11 cellular contexts compared by ENCODE assay signal in the genomic region with DNA sequence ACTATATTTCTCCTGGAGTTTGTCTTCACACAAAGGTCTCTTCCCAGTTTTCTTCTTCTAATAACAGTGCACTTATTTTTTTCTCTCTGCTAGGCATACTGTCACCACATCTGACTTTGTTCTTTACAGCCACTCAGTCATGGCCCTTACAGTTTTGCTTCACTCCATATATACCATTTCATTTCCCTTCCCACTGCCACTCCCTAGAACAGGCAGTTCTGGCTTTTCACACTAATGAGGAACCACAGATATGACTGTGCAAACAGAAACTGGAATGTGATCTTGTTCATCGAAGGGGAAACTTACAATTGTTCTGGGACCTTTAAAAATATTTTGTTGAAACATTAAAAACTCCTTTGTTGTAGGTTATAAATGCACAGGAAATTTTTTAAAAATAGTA.
A peak's percentile ranks its signal among the peaks of the same experiment; 100 is the strongest.
DNase-seq lines count a peak whose midpoint lies in the region; ATAC-seq, FAIRE-seq and TF ChIP-seq lines count a peak whose summit lies in the region.
"Had no signal": no experiment of that assay in that cellular context is flagged by ENCODE, and none has a peak within 500 bp of the region (broad histone marks: within the 10 kb centered on the region; RNA-seq: fewer than 3 reads in every experiment).

No MANE protein-coding gene starts in this region.

- no peaks in the 10 kb centered on the region for H3K27me3 Mint-ChIP-seq in astrocyte (ENCODE audit: low read depth, unreplicated experiment)

- H3K4me1 ChIP-seq in right lobe of liver (no peaks in the 10 kb centered on the region), HepG2 (ENCODE audit: insufficient read depth, low read length) (no peaks in the 10 kb centered on the region), astrocyte (ENCODE audit: insufficient read depth, low read length) (peaks cover 8% of the 10 kb centered on the region), lower lobe of right lung (peaks cover 12% of the 10 kb centered on the region)

- no peaks in the 10 kb centered on the region for H3K9me3 ChIP-seq in right lobe of liver
- no peaks in the 10 kb centered on the region for H3K9me3 ChIP-seq in HepG2 (ENCODE audit: low read length)
- no peaks in the 10 kb centered on the region for H3K9me3 ChIP-seq in astrocyte (ENCODE audit: insufficient read depth, low read depth, low read length)
- H3K9me3 ChIP-seq in lower lobe of right lung: no peaks in the 10 kb centered on the region

- H3K27ac Mint-ChIP-seq in astrocyte (ENCODE audit: unreplicated experiment): peak overlapping the region; percentile 8

- H3K9ac ChIP-seq in HepG2 (ENCODE audit: insufficient read depth, low read depth, low read length): no peak overlapping the region
- H3K9ac ChIP-seq in astrocyte (ENCODE audit: low read length): no peak overlapping the region

- CTCF ChIA-PET in HepG2 (lab: Yijun Ruan, JAX; ENCODE audit: low intra/inter-chr PET ratio, low total read pairs): no interaction called here

- peaks cover 9% of the 10 kb centered on the region for H3K4me1 Mint-ChIP-seq in astrocyte (ENCODE audit: low read depth, unreplicated experiment)

- WGBS in right lobe of liver (ENCODE audit: insufficient coverage, low coverage, low lambda C conversion rate, missing lambda C conversion rate): 33% methylated on average over 1 of the region's 1 CpG
- 36% methylated on average over 1 of the region's 1 CpG for WGBS in HepG2 (ENCODE audit: low lambda C conversion rate)

- no peak overlapping the region for H2AFZ ChIP-seq in HepG2 (ENCODE audit: low read length)
- no peak overlapping the region for H2AFZ ChIP-seq in astrocyte (ENCODE audit: low read depth, low read length)

- DNase-seq in right lobe of liver: no peak
- DNase-seq in HepG2 (ENCODE audit: low spot score): no peak
- peak; percentile 62 for DNase-seq in astrocyte (ENCODE audit: low read depth)
- no peak for DNase-seq in lower lobe of right lung
- no peak for DNase-seq in hepatic stellate cell (ENCODE audit: low spot score)
- DNase-seq in dedifferentiated amniotic fluid mesenchymal stem cell (ENCODE audit: extremely low spot score): no peak
- DNase-seq: activated gamma-delta T cell treated with Interleukin-2 at 50 U/mL for 16 hours; dorsolateral prefrontal cortex; stimulated activated CD4-positive, alpha-beta T cell treated with anti-CD3 and anti-CD28 coated beads, Interleukin-4, amount 100 ng/mL, for 1 hour had no signal

- H3K9me3 Mint-ChIP-seq in astrocyte (ENCODE audit: unreplicated experiment): no peaks in the 10 kb centered on the region

- no peak for TF ChIP-seq POLR2A in right lobe of liver (IDR thresholded peaks at IDR 0.05)
- no peak for TF ChIP-seq POLR2A in HepG2 (IDR thresholded peaks at IDR 0.05; ENCODE audit: insufficient read depth in 1 of 2, low read depth in 2 of 2, low read length in 2 of 2)

- H3K27ac ChIP-seq in right lobe of liver (no peak overlapping the region), HepG2 (ENCODE audit: extremely low read length, insufficient read depth, low read length) (no peak overlapping the region), astrocyte (ENCODE audit: low read depth, low read length) (peak overlapping the region; percentile 48), lower lobe of right lung (no peak overlapping the region)
- H3K27ac ChIP-seq: dorsolateral prefrontal cortex had no signal

- H3K36me3 Mint-ChIP-seq in astrocyte (ENCODE audit: low read depth, unreplicated experiment): no peaks in the 10 kb centered on the region

- ATAC-seq in right lobe of liver (peak in 3 of 4 donors; percentile 40 to 61 (median 47)), HepG2 (no peak), lower lobe of right lung (peak; percentile 94), HG02610 (IDR thresholded peaks at IDR 0.05; ENCODE audit: unreplicated experiment) (no peak), HG03520 (IDR thresholded peaks at IDR 0.05; ENCODE audit: unreplicated experiment) (no peak)

- TF ChIP-seq EP300 in HepG2 (IDR thresholded peaks at IDR 0.05; ENCODE audit: low read depth in 2 of 2, low read length in 2 of 2) (no peak), HepG2 (CRISPR knock-in tag; IDR thresholded peaks at IDR 0.05; ENCODE audit: borderline replicate concordance) (no peak)

- no peak overlapping the region for H3K4me3 Mint-ChIP-seq in astrocyte (ENCODE audit: unreplicated experiment)

- no peak overlapping the region for H3K4me2 ChIP-seq in HepG2 (ENCODE audit: low read depth, low read length)
- H3K4me2 ChIP-seq in astrocyte (ENCODE audit: low read length): peak overlapping the region; percentile 46

- H4K20me1 ChIP-seq in HepG2 (ENCODE audit: insufficient read depth, low read length) (no peaks in the 10 kb centered on the region), astrocyte (ENCODE audit: insufficient read depth, low read length) (no peaks in the 10 kb centered on the region)

- H3K27me3 ChIP-seq in right lobe of liver: no peaks in the 10 kb centered on the region
- peaks cover 0 to 2% of the 10 kb centered on the region in 2 experiments; a peak in 1 of 5 replicates for H3K27me3 ChIP-seq in HepG2 (ENCODE audit: control insufficient read depth in 1 of 2, insufficient read depth in 2 of 2, low read length in 2 of 2)
- no peaks in the 10 kb centered on the region for H3K27me3 ChIP-seq in astrocyte (ENCODE audit: insufficient read depth, low read length)
- no peaks in the 10 kb centered on the region for H3K27me3 ChIP-seq in lower lobe of right lung (ENCODE audit: low read depth)
- H3K27me3 ChIP-seq: dorsolateral prefrontal cortex had no signal

- H3K36me3 ChIP-seq in right lobe of liver (no peaks in the 10 kb centered on the region), HepG2 (replicated peaks in 1 of 2; ENCODE audit: control insufficient read depth in 1 of 2, insufficient read depth in 2 of 2, low read length in 2 of 2) (no peaks in the 10 kb centered on the region), astrocyte (ENCODE audit: insufficient read depth, low read length) (no peaks in the 10 kb centered on the region), lower lobe of right lung (no peaks in the 10 kb centered on the region)

- BruUV-seq in HepG2 (replicated peaks; lab: Mats Ljungman, UMichigan): no TSS peak

- H3K79me2 ChIP-seq in HepG2 (ENCODE audit: insufficient read depth, low read length) (no peaks in the 10 kb centered on the region), astrocyte (ENCODE audit: insufficient read depth, low read length) (no peaks in the 10 kb centered on the region)

- H3K4me3 ChIP-seq in right lobe of liver (no peak overlapping the region), HepG2 (replicated peaks in 1 of 3; ENCODE audit: insufficient read depth in 1 of 3, low read depth in 2 of 3, low read length in 3 of 3) (no peak overlapping the region), astrocyte (ENCODE audit: insufficient read depth, low read depth, low read length) (no peak overlapping the region), lower lobe of right lung (no peak overlapping the region)
- H3K4me3 ChIP-seq: dorsolateral prefrontal cortex had no signal

- TF ChIP-seq CTCF in right lobe of liver (IDR thresholded peaks at IDR 0.05) (no peak), HepG2 (CRISPR knock-in tag; IDR thresholded peaks at IDR 0.05) (no peak), astrocyte (IDR thresholded peaks at IDR 0.05; ENCODE audit: insufficient read depth, low read depth, low read length) (no peak), lower lobe of right lung (IDR thresholded peaks at IDR 0.05) (no peak)

- no peak for TF ChIP-seq RAD21 in HepG2 (CRISPR knock-in tag; IDR thresholded peaks at IDR 0.05)

- intact Hi-C loops in right lobe of liver (cut with DNase I) (no loop called here), HepG2 (cut with micrococcal nuclease; ENCODE audit: unreplicated experiment) (no loop called here), lower lobe of right lung (cut with DNase I) (no loop called here)

- POLR2A ChIA-PET in HepG2 (lab: Yijun Ruan, JAX): no interaction called here

- no peak for FAIRE-seq in HepG2 (lab: Jason Lieb, UNC)
- FAIRE-seq in astrocyte (lab: Jason Lieb, UNC): no peak

- in situ Hi-C loops in HepG2 (cut with HindIII; ENCODE audit: extremely low pct_ligation_motif_present, low pct_unique_long_range_greater_than_20kb): no loop called here

TF ChIP-seq in HepG2, 621 proteins besides CTCF, POLR2A, EP300 and RAD21 (continues in another document):
- TF ChIP-seq ZNF546 (CRISPR knock-in tag; conservative IDR thresholded peaks at IDR 0.05): no peak
- TF ChIP-seq, protein P1, sequence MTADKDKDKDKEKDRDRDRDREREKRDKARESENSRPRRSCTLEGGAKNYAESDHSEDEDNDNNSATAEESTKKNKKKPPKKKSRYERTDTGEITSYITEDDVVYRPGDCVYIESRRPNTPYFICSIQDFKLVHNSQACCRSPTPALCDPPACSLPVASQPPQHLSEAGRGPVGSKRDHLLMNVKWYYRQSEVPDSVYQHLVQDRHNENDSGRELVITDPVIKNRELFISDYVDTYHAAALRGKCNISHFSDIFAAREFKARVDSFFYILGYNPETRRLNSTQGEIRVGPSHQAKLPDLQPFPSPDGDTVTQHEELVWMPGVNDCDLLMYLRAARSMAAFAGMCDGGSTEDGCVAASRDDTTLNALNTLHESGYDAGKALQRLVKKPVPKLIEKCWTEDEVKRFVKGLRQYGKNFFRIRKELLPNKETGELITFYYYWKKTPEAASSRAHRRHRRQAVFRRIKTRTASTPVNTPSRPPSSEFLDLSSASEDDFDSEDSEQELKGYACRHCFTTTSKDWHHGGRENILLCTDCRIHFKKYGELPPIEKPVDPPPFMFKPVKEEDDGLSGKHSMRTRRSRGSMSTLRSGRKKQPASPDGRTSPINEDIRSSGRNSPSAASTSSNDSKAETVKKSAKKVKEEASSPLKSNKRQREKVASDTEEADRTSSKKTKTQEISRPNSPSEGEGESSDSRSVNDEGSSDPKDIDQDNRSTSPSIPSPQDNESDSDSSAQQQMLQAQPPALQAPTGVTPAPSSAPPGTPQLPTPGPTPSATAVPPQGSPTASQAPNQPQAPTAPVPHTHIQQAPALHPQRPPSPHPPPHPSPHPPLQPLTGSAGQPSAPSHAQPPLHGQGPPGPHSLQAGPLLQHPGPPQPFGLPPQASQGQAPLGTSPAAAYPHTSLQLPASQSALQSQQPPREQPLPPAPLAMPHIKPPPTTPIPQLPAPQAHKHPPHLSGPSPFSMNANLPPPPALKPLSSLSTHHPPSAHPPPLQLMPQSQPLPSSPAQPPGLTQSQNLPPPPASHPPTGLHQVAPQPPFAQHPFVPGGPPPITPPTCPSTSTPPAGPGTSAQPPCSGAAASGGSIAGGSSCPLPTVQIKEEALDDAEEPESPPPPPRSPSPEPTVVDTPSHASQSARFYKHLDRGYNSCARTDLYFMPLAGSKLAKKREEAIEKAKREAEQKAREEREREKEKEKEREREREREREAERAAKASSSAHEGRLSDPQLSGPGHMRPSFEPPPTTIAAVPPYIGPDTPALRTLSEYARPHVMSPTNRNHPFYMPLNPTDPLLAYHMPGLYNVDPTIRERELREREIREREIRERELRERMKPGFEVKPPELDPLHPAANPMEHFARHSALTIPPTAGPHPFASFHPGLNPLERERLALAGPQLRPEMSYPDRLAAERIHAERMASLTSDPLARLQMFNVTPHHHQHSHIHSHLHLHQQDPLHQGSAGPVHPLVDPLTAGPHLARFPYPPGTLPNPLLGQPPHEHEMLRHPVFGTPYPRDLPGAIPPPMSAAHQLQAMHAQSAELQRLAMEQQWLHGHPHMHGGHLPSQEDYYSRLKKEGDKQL (CRISPR knock-in tag; IDR thresholded peaks at IDR 0.05; ENCODE audit: low read depth): no peak
- TF ChIP-seq KAT2B (IDR thresholded peaks at IDR 0.05; ENCODE audit: borderline replicate concordance, low read depth, low read length): no peak

Comparison
In these comparisons a context has a peak if more than half of its experiments do, and no peak if none do; other contexts are left out.
1. ATAC-seq: peak in right lobe of liver (3 of 4) and lower lobe of right lung (2 of 2); none in HepG2 (single experiment), HG02610 (single experiment) and HG03520 (single experiment).